ENCODE assay signal across 21 cellular contexts in the genomic region with DNA sequence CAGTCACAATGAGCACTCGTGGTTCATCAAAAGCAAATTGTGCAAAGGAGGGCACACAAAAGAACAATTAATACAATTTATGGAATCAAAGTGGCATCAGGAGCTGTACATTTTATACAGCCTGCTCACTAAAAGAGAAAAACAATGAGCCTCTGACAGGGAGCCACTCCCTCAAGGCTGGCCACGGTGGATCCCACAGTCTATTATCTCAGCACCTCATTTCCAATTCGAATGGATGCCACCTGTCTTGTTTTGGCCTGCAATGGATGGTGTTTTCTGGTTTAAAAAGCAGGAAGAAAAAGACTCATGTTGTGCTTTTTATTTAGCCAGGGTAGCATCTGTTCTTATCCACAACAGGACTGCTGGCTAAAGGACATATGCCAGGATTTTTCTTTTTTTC.
A peak's percentile ranks its signal among the peaks of the same experiment; 100 is the strongest.
DNase-seq lines count a peak whose midpoint lies in the region; FAIRE-seq and TF ChIP-seq lines count a peak whose summit lies in the region.
"Had no signal": no experiment of that assay in that cellular context is flagged by ENCODE, and none has a peak within 500 bp of the region (broad histone marks: within the 10 kb centered on the region; RNA-seq: fewer than 3 reads in every experiment).

No MANE protein-coding gene starts in this region.

- H3K27ac ChIP-seq in endothelial cell of umbilical vein (ENCODE audit: insufficient read depth, low read depth, low read length) = no peak overlapping the region
- H3K27ac ChIP-seq: GM23248, HL-60, SK-N-MC had no signal

- H3K36me3 ChIP-seq in endothelial cell of umbilical vein (ENCODE audit: control insufficient read depth in 2 of 2, extremely low read depth in 1 of 2, insufficient read depth in 2 of 2, low read length in 2 of 2) = no peaks in the 10 kb centered on the region

- BruUV-seq in endothelial cell of umbilical vein (replicated peaks; lab: Mats Ljungman, UMichigan) = no TSS peak

- H3K4me3 ChIP-seq in endothelial cell of umbilical vein (replicated peaks in 1 of 3; ENCODE audit: insufficient read depth in 1 of 3, low read depth in 1 of 3, low read length in 3 of 3) = no peak overlapping the region
- H3K4me3 ChIP-seq: GM23248, SK-N-MC had no signal

- no peak overlapping the region for H3K4me2 ChIP-seq in endothelial cell of umbilical vein (ENCODE audit: insufficient read depth, low read length)

- CTCF ChIA-PET in endothelial cell of umbilical vein (lab: Charles Lee) = no interaction called here

- no peaks in the 10 kb centered on the region for H3K4me1 ChIP-seq in endothelial cell of umbilical vein (ENCODE audit: control insufficient read depth, extremely low read depth, insufficient read depth, low read length)

- H3K79me2 ChIP-seq in endothelial cell of umbilical vein (ENCODE audit: control insufficient read depth, insufficient read depth, low read length) = no peaks in the 10 kb centered on the region

- H3K9ac ChIP-seq in endothelial cell of umbilical vein (replicated peaks; ENCODE audit: extremely low read depth, insufficient read depth, low read length) = no peak overlapping the region
- H3K9ac ChIP-seq: GM23248 had no signal

- DNase-seq in NCI-H2171 treated with DMSO at 0.1 percent for 48 hours (lab: John Stamatoyannopoulos, UW) (peak; percentile 34), NCI-H2171 (lab: John Stamatoyannopoulos, UW) (no peak), NCI-H69 (lab: John Stamatoyannopoulos, UW) (peak; percentile 70), endothelial cell of umbilical vein (ENCODE audit: low read depth, low spot score) (no peak), superior temporal gyrus (ENCODE audit: extremely low spot score) (peak; percentile 46), SIG-M5 treated with dmso at 0.1 percent for 504 hours (lab: John Stamatoyannopoulos, UW; ENCODE audit: unreplicated experiment) (no peak), SHP77 treated with DMSO at 0.1 percent for 48 hours (lab: John Stamatoyannopoulos, UW) (no peak)
- no peak for DNase-seq in activated naive CD4-positive, alpha-beta T cell (lab: John Stamatoyannopoulos, UW)
- DNase-seq: 8988T; Calu3; CD4-positive, alpha-beta memory T cell; DMS79; GM23248; HCEC 1CT; NCI-H1417 treated with DMSO at 0.1 percent for 48 hours; NCI-H2029 treated with DMSO at 0.1 percent for 48 hours; NCI-H226 had no signal

- H3K27me3 ChIP-seq in endothelial cell of umbilical vein (ENCODE audit: control insufficient read depth in 2 of 2, insufficient read depth in 2 of 2, low read length in 2 of 2) = peaks cover 29 to 33% of the 10 kb centered on the region in 2 experiments

- no peaks in the 10 kb centered on the region for H3K9me3 ChIP-seq in endothelial cell of umbilical vein (replicated peaks; ENCODE audit: control insufficient read depth, insufficient read depth, low read length)

- no peak for TF ChIP-seq POLR2A in endothelial cell of umbilical vein (IDR thresholded peaks at IDR 0.05; ENCODE audit: low read depth, low read length)

- dilution Hi-C loops in endothelial cell of umbilical vein (cut with MboI; ENCODE audit: extremely low pct_ligation_motif_present, low sequenced_read_pairs) = no loop called here

- POLR2A ChIA-PET in endothelial cell of umbilical vein (lab: Charles Lee) = no interaction called here

- FAIRE-seq in endothelial cell of umbilical vein (lab: Jason Lieb, UNC) = peak; percentile 35
- FAIRE-seq: GM18507, HTR-8/SVneo had no signal

- no peaks in the 10 kb centered on the region for H4K20me1 ChIP-seq in endothelial cell of umbilical vein (replicated peaks; ENCODE audit: control insufficient read depth, extremely low read depth, insufficient read depth, low read length)

- TF ChIP-seq CTCF in endothelial cell of umbilical vein (IDR thresholded peaks at IDR 0.05; ENCODE audit: extremely low read depth in 1 of 2, insufficient read depth in 1 of 2, low read depth in 1 of 2, low read length in 2 of 2) = no peak

- no peak overlapping the region for H2AFZ ChIP-seq in endothelial cell of umbilical vein (ENCODE audit: low read depth, low read length)
- H2AFZ ChIP-seq: GM23248 had no signal

- intact Hi-C loops in endothelial cell of umbilical vein (cut with micrococcal nuclease) = no loop called here

- H3K9me1 ChIP-seq in endothelial cell of umbilical vein (replicated peaks; ENCODE audit: control insufficient read depth, extremely low read depth, insufficient read depth, low read length) = no peaks in the 10 kb centered on the region

TF ChIP-seq in endothelial cell of umbilical vein, 7 proteins besides CTCF, POLR2A, EP300 and RAD21:
- TF ChIP-seq FOS (IDR thresholded peaks at IDR 0.05; ENCODE audit: borderline replicate concordance, insufficient read depth, low read length) (no peak), JUN (IDR thresholded peaks at IDR 0.05; ENCODE audit: borderline replicate concordance, insufficient read depth, insufficient read length, low read depth) (no peak), EZH2 (IDR thresholded peaks at IDR 0.05; ENCODE audit: borderline replicate concordance, low read depth, low read length, severe bottlenecking) (no peak), GATA2 (IDR thresholded peaks at IDR 0.05; ENCODE audit: insufficient read depth, insufficient read length, low read depth, low read length) (no peak), POLR2AphosphoS5 (IDR thresholded peaks at IDR 0.05; ENCODE audit: insufficient read depth, low read depth, low read length) (no peak), MYC (IDR thresholded peaks at IDR 0.05; ENCODE audit: low read depth, low read length) (no peak)
- TF ChIP-seq, protein P1, sequence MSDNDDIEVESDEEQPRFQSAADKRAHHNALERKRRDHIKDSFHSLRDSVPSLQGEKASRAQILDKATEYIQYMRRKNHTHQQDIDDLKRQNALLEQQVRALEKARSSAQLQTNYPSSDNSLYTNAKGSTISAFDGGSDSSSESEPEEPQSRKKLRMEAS (IDR thresholded peaks at IDR 0.05; ENCODE audit: insufficient read depth, insufficient read length) = no peak
TF ChIP-seq in endothelial cell of umbilical vein: peak in this region for 0.

Comparison
In these comparisons a context has a peak if more than half of its experiments do, and no peak if none do; other contexts are left out.
1. DNase-seq: peak in NCI-H2171 treated with DMSO at 0.1 percent for 48 hours (single experiment), NCI-H69 (single experiment) and superior temporal gyrus (single experiment); none in NCI-H2171 (single experiment), endothelial cell of umbilical vein (single experiment), SIG-M5 treated with dmso at 0.1 percent for 504 hours (single experiment), activated naive CD4-positive, alpha-beta T cell (0 of 4) and SHP77 treated with DMSO at 0.1 percent for 48 hours (single experiment).